15 cellular contexts compared by ENCODE assay signal in genomic region chr2:208545398-208546042, GRCh38.
DNase-seq lines count a peak whose midpoint lies in the region; FAIRE-seq and TF ChIP-seq lines count a peak whose summit lies in the region.
"Had no signal": no experiment of that assay in that cellular context is flagged by ENCODE, and none has a peak within 500 bp of the region (broad histone marks: within the 10 kb centered on the region; RNA-seq: fewer than 3 reads in every experiment).

No MANE protein-coding gene starts in this region.

- H3K9me3 ChIP-seq in duodenal mucosa (ENCODE audit: control insufficient read depth in 1 of 2, low read length in 2 of 2) (no peaks in the 10 kb centered on the region), small intestine (ENCODE audit: control insufficient read depth, low read depth) (no peaks in the 10 kb centered on the region), right atrium auricular region (no peaks in the 10 kb centered on the region)
- H3K9me3 ChIP-seq: BLaER1 treated with 17β-estradiol and CSF1 and Interleukin-3, amounts not matched to agents 10 nM and 100 nM; SK-N-SH had no signal

- no peak for TF ChIP-seq CTCF in right atrium auricular region (IDR thresholded peaks at IDR 0.05)

- peak overlapping the region; percentile 8 to 39 for H3K4me3 ChIP-seq in duodenal mucosa (ENCODE audit: low read depth in 1 of 2, low read length in 2 of 2)
- no peak overlapping the region for H3K4me3 ChIP-seq in small intestine (ENCODE audit: low read depth in 1 of 2, low read length in 2 of 2)
- no peak overlapping the region for H3K4me3 ChIP-seq in right atrium auricular region
- H3K4me3 ChIP-seq: BLaER1 treated with 17β-estradiol and CSF1 and Interleukin-3, amounts not matched to agents 10 nM and 100 nM; skin epidermis had no signal

- DNase-seq in NCI-H1092 (lab: John Stamatoyannopoulos, UW) = peak; percentile 80
- peak; percentile 41 for DNase-seq in NCI-H2107 (lab: John Stamatoyannopoulos, UW)
- peak; percentile 57 for DNase-seq in small intestine
- no peak for DNase-seq in stimulated activated CD4-positive, alpha-beta T cell treated with anti-CD3 and anti-CD28 coated beads, Interleukin-2, amount 100 ng/mL, for 48 hours
- no peak for DNase-seq in right atrium auricular region (ENCODE audit: low spot score)
- DNase-seq in stimulated activated naive CD4-positive, alpha-beta T cell treated with Interleukin-2 at 50 U/mL for 16 hours (lab: John Stamatoyannopoulos, UW) = no peak
- DNase-seq: KG1, NCI-H187 treated with DMSO at 0.1 percent for 48 hours, OCI-M1, SK-N-SH had no signal

- no peak overlapping the region for H3K9ac ChIP-seq in duodenal mucosa (ENCODE audit: low read depth in 1 of 2, low read length in 2 of 2)
- H3K9ac ChIP-seq: BLaER1 treated with 17β-estradiol and CSF1 and Interleukin-3, amounts not matched to agents 10 nM and 100 nM; SK-N-SH had no signal

- H3K36me3 ChIP-seq in duodenal mucosa (ENCODE audit: control insufficient read depth in 1 of 2, insufficient read depth in 2 of 2, low read length in 2 of 2) (no peaks in the 10 kb centered on the region), small intestine (ENCODE audit: control insufficient read depth in 2 of 2, insufficient read depth in 2 of 2, low read length in 2 of 2) (no peaks in the 10 kb centered on the region), right atrium auricular region (no peaks in the 10 kb centered on the region)
- H3K36me3 ChIP-seq: BLaER1 treated with 17β-estradiol and CSF1 and Interleukin-3, amounts not matched to agents 10 nM and 100 nM had no signal

- H3K27me3 ChIP-seq in duodenal mucosa (ENCODE audit: control insufficient read depth in 1 of 2, insufficient read depth in 2 of 2, low read length in 2 of 2) = no peaks in the 10 kb centered on the region
- no peaks in the 10 kb centered on the region for H3K27me3 ChIP-seq in small intestine (ENCODE audit: control insufficient read depth in 2 of 2, insufficient read depth in 2 of 2, low read length in 2 of 2)
- H3K27me3 ChIP-seq in right atrium auricular region = no peaks in the 10 kb centered on the region
- H3K27me3 ChIP-seq: BLaER1 treated with 17β-estradiol and CSF1 and Interleukin-3, amounts not matched to agents 10 nM and 100 nM had no signal

- WGBS in small intestine, 3 donors = 9 to 35% (median 26%) methylated on average over 4 of the region's 4 CpGs

- FAIRE-seq in small intestine (lab: Jason Lieb, UNC) = no peak
- FAIRE-seq: endothelial cell of umbilical vein, GM12892 had no signal

- H3K4me1 ChIP-seq in duodenal mucosa (ENCODE audit: control insufficient read depth in 1 of 2, insufficient read depth in 2 of 2, low read length in 2 of 2) = peaks cover 4 to 22% of the 10 kb centered on the region in 2 donors
- peaks cover 4 to 8% of the 10 kb centered on the region in 2 donors for H3K4me1 ChIP-seq in small intestine (ENCODE audit: control insufficient read depth in 2 of 2, insufficient read depth in 1 of 2, low read depth in 1 of 2, low read length in 1 of 2)
- no peaks in the 10 kb centered on the region for H3K4me1 ChIP-seq in right atrium auricular region
- H3K4me1 ChIP-seq: BLaER1 treated with 17β-estradiol and CSF1 and Interleukin-3, amounts not matched to agents 10 nM and 100 nM had no signal

- H3K27ac ChIP-seq in duodenal mucosa (ENCODE audit: low read depth, low read length) (no peak overlapping the region), small intestine (ENCODE audit: low read depth in 1 of 2, low read length in 1 of 2) (no peak overlapping the region), right atrium auricular region (no peak overlapping the region)
- H3K27ac ChIP-seq: BLaER1 treated with 17β-estradiol and CSF1 and Interleukin-3, amounts not matched to agents 10 nM and 100 nM; skin epidermis had no signal

Comparison
In these comparisons a context has a peak if more than half of its experiments do, and no peak if none do; other contexts are left out.
1. DNase-seq: peak in NCI-H1092 (single experiment), NCI-H2107 (single experiment) and small intestine (single experiment); none in stimulated activated CD4-positive, alpha-beta T cell treated with anti-CD3 and anti-CD28 coated beads, Interleukin-2, amount 100 ng/mL, for 48 hours (0 of 2), right atrium auricular region (single experiment) and stimulated activated naive CD4-positive, alpha-beta T cell treated with Interleukin-2 at 50 U/mL for 16 hours (single experiment).
2. H3K4me3 ChIP-seq: peak in duodenal mucosa (2 of 2); none in small intestine (0 of 2) and right atrium auricular region (0 of 2).